ENCODE assay signal across 15 cellular contexts in genomic region chr10:30822693-30823465, GRCh38.
A peak's percentile ranks its signal among the peaks of the same experiment; 100 is the strongest.
DNase-seq lines count a peak whose midpoint lies in the region; ATAC-seq, FAIRE-seq and TF ChIP-seq lines count a peak whose summit lies in the region.
"Had no signal": no experiment of that assay in that cellular context is flagged by ENCODE, and none has a peak within 500 bp of the region (broad histone marks: within the 10 kb centered on the region; RNA-seq: fewer than 3 reads in every experiment).

No MANE protein-coding gene starts in this region.

- H3K27me3 ChIP-seq in SK-N-SH (ENCODE audit: insufficient read depth): no peaks in the 10 kb centered on the region
- H3K27me3 ChIP-seq in spleen (replicated peaks in 1 of 7): peaks cover 0 to 7% (median 0%) of the 10 kb centered on the region in 7 donors
- peaks cover 1 to 12% of the 10 kb centered on the region in 2 experiments; a peak in 3 of 5 replicates for H3K27me3 ChIP-seq in HepG2 (ENCODE audit: control insufficient read depth in 1 of 2, insufficient read depth in 2 of 2, low read length in 2 of 2)

- peaks cover 69% of the 10 kb centered on the region for H3K4me1 Mint-ChIP-seq in nephron

- no peaks in the 10 kb centered on the region for H3K9me2 ChIP-seq in SK-N-SH

- DNase-seq in SK-N-SH (no peak), G401 (ENCODE audit: low spot score) (peak; percentile 36), spleen (peak; percentile 47), NCI-H774 (lab: John Stamatoyannopoulos, UW) (no peak), HepG2 (ENCODE audit: low spot score) (no peak), amygdala (lab: John Stamatoyannopoulos, UW) (no peak)
- DNase-seq: Calu3, DMS 273 treated with DMSO at 0.1 percent for 48 hours, HCEC 1CT, HFFc6 had no signal

- TF ChIP-seq EP300 in SK-N-SH (IDR thresholded peaks at IDR 0.05; ENCODE audit: borderline replicate concordance in 1 of 2, low read depth in 1 of 2, low read length in 1 of 2): no peak
- TF ChIP-seq EP300 in HepG2 (IDR thresholded peaks at IDR 0.05; ENCODE audit: low read depth in 2 of 2, low read length in 2 of 2): no peak
- TF ChIP-seq EP300 in HepG2 (CRISPR knock-in tag; IDR thresholded peaks at IDR 0.05; ENCODE audit: borderline replicate concordance): no peak

- in situ Hi-C loops in G401 (cut with HindIII; ENCODE audit: low sequenced_read_pairs): no loop called here
- in situ Hi-C loops in HepG2 (cut with HindIII; ENCODE audit: extremely low pct_ligation_motif_present, low pct_unique_long_range_greater_than_20kb): no loop called here

- peaks cover 30% of the 10 kb centered on the region for H3F3A ChIP-seq in SK-N-SH (replicated peaks; ENCODE audit: insufficient read depth)

- no peak for TF ChIP-seq CTCF in SK-N-SH (IDR thresholded peaks at IDR 0.05)
- TF ChIP-seq CTCF in nephron (IDR thresholded peaks at IDR 0.05; ENCODE audit: unreplicated experiment in 3 of 3): no peak
- TF ChIP-seq CTCF in spleen (IDR thresholded peaks at IDR 0.05 in 8 of 11, conservative IDR thresholded peaks at IDR 0.05 in 3 of 11): no peak
- no peak for TF ChIP-seq CTCF in HepG2 (CRISPR knock-in tag; IDR thresholded peaks at IDR 0.05)

- TF ChIP-seq POLR2A in spleen (IDR thresholded peaks at IDR 0.05): no peak
- no peak for TF ChIP-seq POLR2A in HepG2 (IDR thresholded peaks at IDR 0.05; ENCODE audit: insufficient read depth in 1 of 2, low read depth in 2 of 2, low read length in 2 of 2)

- H3K9ac ChIP-seq in SK-N-SH (no peak overlapping the region), HepG2 (ENCODE audit: insufficient read depth, low read depth, low read length) (no peak overlapping the region)

- H3K27ac ChIP-seq in SK-N-SH (ENCODE audit: low read depth in 2 of 2, low read length in 1 of 2) (no peak overlapping the region), spleen (no peak overlapping the region), HepG2 (ENCODE audit: extremely low read length, insufficient read depth, low read length) (no peak overlapping the region)
- H3K27ac ChIP-seq: 22Rv1 had no signal

- CTCF ChIA-PET in SK-N-SH (lab: Yijun Ruan, JAX) (interaction anchor here (0.6 to 1.6 kb wide), 2 partner anchors 8 to 366 kb away, joined by 3 read pairs; no protein-coding TSS in a partner anchor), HepG2 (lab: Yijun Ruan, JAX; ENCODE audit: low intra/inter-chr PET ratio, low total read pairs) (no interaction called here)

- H3K4me3 Mint-ChIP-seq in nephron: no peak overlapping the region
- H3K4me3 Mint-ChIP-seq: CD14-positive monocyte, HFFc6 had no signal

- H3K4me3 ChIP-seq in SK-N-SH (ENCODE audit: low read depth in 2 of 2, low read length in 1 of 2) (no peak overlapping the region), spleen (no peak overlapping the region), HepG2 (replicated peaks in 1 of 3; ENCODE audit: insufficient read depth in 1 of 3, low read depth in 2 of 3, low read length in 3 of 3) (no peak overlapping the region)
- H3K4me3 ChIP-seq: GM12878 had no signal

- peak overlapping the region in 2 of 3 experiments; percentile 46 to 54 for H3K27ac Mint-ChIP-seq in nephron
- H3K27ac Mint-ChIP-seq: CD14-positive monocyte, HFFc6 had no signal

- TF ChIP-seq RAD21 in SK-N-SH (IDR thresholded peaks at IDR 0.05; ENCODE audit: low read length): no peak
- no peak for TF ChIP-seq RAD21 in HepG2 (CRISPR knock-in tag; IDR thresholded peaks at IDR 0.05)

- H3K79me2 ChIP-seq in SK-N-SH (ENCODE audit: insufficient read depth): no peaks in the 10 kb centered on the region
- no peaks in the 10 kb centered on the region for H3K79me2 ChIP-seq in HepG2 (ENCODE audit: insufficient read depth, low read length)

- H3K4me1 ChIP-seq in SK-N-SH (ENCODE audit: control insufficient read depth in 1 of 2, insufficient read depth in 2 of 2, low read depth in 1 of 2, low read length in 1 of 2) (peaks cover 0 to 16% of the 10 kb centered on the region in 2 experiments; a peak in 3 of 4 replicates), spleen (peaks cover 0 to 14% (median 3%) of the 10 kb centered on the region in 6 donors), HepG2 (ENCODE audit: insufficient read depth, low read length) (no peaks in the 10 kb centered on the region)

- H3K36me3 ChIP-seq in SK-N-SH (replicated peaks in 1 of 2; ENCODE audit: control insufficient read depth in 1 of 2, insufficient read depth in 2 of 2, low read length in 1 of 2) (no peaks in the 10 kb centered on the region), spleen (no peaks in the 10 kb centered on the region), HepG2 (replicated peaks in 1 of 2; ENCODE audit: control insufficient read depth in 1 of 2, insufficient read depth in 2 of 2, low read length in 2 of 2) (no peaks in the 10 kb centered on the region)

- H3K27me3 Mint-ChIP-seq in nephron (ENCODE audit: low read depth): no peaks in the 10 kb centered on the region

- H3K9me3 ChIP-seq in SK-N-SH: no peaks in the 10 kb centered on the region
- no peaks in the 10 kb centered on the region for H3K9me3 ChIP-seq in spleen
- H3K9me3 ChIP-seq in HepG2 (ENCODE audit: low read length): no peaks in the 10 kb centered on the region

- no peaks in the 10 kb centered on the region for H3K9me3 Mint-ChIP-seq in nephron
- H3K9me3 Mint-ChIP-seq: HFFc6 had no signal

- intact Hi-C loops in spleen (cut with DNase I; ENCODE audit: low total_unique reads): no loop called here
- intact Hi-C loops in HepG2 (cut with micrococcal nuclease; ENCODE audit: unreplicated experiment): no loop called here

- H4K20me1 ChIP-seq in SK-N-SH (ENCODE audit: insufficient read depth): no peaks in the 10 kb centered on the region
- no peaks in the 10 kb centered on the region for H4K20me1 ChIP-seq in HepG2 (ENCODE audit: insufficient read depth, low read length)

- ATAC-seq in SK-N-SH treated with all-trans-retinoic acid at 6 μM for 48 hours (no peak), HepG2 (no peak)
- ATAC-seq: GM12878 had no signal

- no peaks in the 10 kb centered on the region for H3K36me3 Mint-ChIP-seq in nephron (ENCODE audit: low read depth)
- H3K36me3 Mint-ChIP-seq: CD14-positive monocyte had no signal

- POLR2A ChIA-PET in SK-N-SH (lab: Yijun Ruan, JAX): no interaction called here
- POLR2A ChIA-PET in HepG2 (lab: Yijun Ruan, JAX): no interaction called here

- H3K4me2 ChIP-seq in SK-N-SH (no peak overlapping the region), HepG2 (ENCODE audit: low read depth, low read length) (no peak overlapping the region)

- no peak overlapping the region for H2AFZ ChIP-seq in SK-N-SH (ENCODE audit: low read depth)
- H2AFZ ChIP-seq in HepG2 (ENCODE audit: low read length): no peak overlapping the region

- FAIRE-seq in HepG2 (lab: Jason Lieb, UNC): no peak
- FAIRE-seq: GM12878 had no signal

- WGBS in SK-N-SH (ENCODE audit: low lambda C conversion rate): 94% methylated on average over 10 of the region's 10 CpGs
- WGBS in spleen, 5 donors: 87 to 94% (median 88%) methylated on average over 10 of the region's 10 CpGs
- WGBS in HepG2 (ENCODE audit: low lambda C conversion rate): 44% methylated on average over 10 of the region's 10 CpGs

- BruUV-seq in HepG2 (replicated peaks; lab: Mats Ljungman, UMichigan): no TSS peak

TF ChIP-seq in SK-N-SH treated with all-trans-retinoic acid at 6 μM for 48 hours, 23 proteins besides CTCF, POLR2A, EP300 and RAD21:
- TF ChIP-seq, protein P1, sequence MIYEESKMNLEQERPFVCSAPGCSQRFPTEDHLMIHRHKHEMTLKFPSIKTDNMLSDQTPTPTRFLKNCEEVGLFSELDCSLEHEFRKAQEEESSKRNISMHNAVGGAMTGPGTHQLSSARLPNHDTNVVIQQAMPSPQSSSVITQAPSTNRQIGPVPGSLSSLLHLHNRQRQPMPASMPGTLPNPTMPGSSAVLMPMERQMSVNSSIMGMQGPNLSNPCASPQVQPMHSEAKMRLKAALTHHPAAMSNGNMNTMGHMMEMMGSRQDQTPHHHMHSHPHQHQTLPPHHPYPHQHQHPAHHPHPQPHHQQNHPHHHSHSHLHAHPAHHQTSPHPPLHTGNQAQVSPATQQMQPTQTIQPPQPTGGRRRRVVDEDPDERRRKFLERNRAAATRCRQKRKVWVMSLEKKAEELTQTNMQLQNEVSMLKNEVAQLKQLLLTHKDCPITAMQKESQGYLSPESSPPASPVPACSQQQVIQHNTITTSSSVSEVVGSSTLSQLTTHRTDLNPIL (CRISPR knock-in tag; IDR thresholded peaks at IDR 0.05; ENCODE audit: low read depth): no peak
- TF ChIP-seq ESRRG (CRISPR knock-in tag; IDR thresholded peaks at IDR 0.05): no peak
- no peak for TF ChIP-seq SNAI2 (CRISPR knock-in tag; IDR thresholded peaks at IDR 0.05)
- TF ChIP-seq ZNF70 (CRISPR knock-in tag; IDR thresholded peaks at IDR 0.05): peak; percentile 55; the same call in 1 of the 2 replicates

TF ChIP-seq in SK-N-SH, 30 proteins besides CTCF, POLR2A, EP300 and RAD21 (continues in another document):
- TF ChIP-seq EZH2phosphoT487 (IDR thresholded peaks at IDR 0.05; ENCODE audit: borderline replicate concordance, low read depth): no peak
- TF ChIP-seq, protein P2, sequence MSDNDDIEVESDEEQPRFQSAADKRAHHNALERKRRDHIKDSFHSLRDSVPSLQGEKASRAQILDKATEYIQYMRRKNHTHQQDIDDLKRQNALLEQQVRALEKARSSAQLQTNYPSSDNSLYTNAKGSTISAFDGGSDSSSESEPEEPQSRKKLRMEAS (IDR thresholded peaks at IDR 0.05; ENCODE audit: low read depth): no peak
- no peak for TF ChIP-seq YY1 (IDR thresholded peaks at IDR 0.05; ENCODE audit: low read depth)
- no peak for TF ChIP-seq USF1 (IDR thresholded peaks at IDR 0.05; ENCODE audit: borderline replicate concordance, low read depth)

TF ChIP-seq in HepG2, 621 proteins besides CTCF, POLR2A, EP300 and RAD21 (continues in another document):
- TF ChIP-seq PREB (CRISPR knock-in tag; IDR thresholded peaks at IDR 0.05) (no peak), KLF12 (CRISPR knock-in tag; IDR thresholded peaks at IDR 0.05; ENCODE audit: borderline replicate concordance) (no peak), SALL1 (CRISPR knock-in tag; IDR thresholded peaks at IDR 0.05) (no peak)

Comparison
In these comparisons a context has a peak if more than half of its experiments do, and no peak if none do; other contexts are left out.
1. DNase-seq: peak in G401 (single experiment) and spleen (single experiment); none in SK-N-SH (single experiment), NCI-H774 (single experiment), HepG2 (single experiment) and amygdala (0 of 56).